Comparison of ENCODE assay signal across 19 cellular contexts in the genomic region with DNA sequence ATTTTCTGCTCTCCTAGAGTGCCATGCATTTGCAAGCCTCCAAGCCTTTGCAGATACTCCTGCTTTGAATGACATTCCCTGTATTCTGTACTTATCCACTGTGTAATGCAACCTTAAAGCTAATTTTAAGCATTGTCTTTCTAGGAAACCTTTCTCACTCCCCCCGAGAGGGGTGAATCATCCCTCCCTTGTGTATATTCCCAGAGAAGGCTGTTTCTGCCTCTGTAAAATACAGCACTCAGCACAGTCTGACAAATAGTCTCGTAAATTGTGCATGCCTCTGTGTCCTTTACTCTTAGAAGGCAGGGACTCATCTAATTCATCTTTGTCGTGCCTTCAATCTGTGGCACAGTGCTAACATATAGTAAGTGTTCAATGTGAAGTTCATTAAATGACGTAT.
DNase-seq lines count a peak whose midpoint lies in the region; ATAC-seq and TF ChIP-seq lines count a peak whose summit lies in the region.
"Had no signal": no experiment of that assay in that cellular context is flagged by ENCODE, and none has a peak within 500 bp of the region (broad histone marks: within the 10 kb centered on the region; RNA-seq: fewer than 3 reads in every experiment).

No MANE protein-coding gene starts in this region.

- no peak overlapping the region for H3K4me3 Mint-ChIP-seq in nephron progenitor cell
- H3K4me3 Mint-ChIP-seq: B cell; CD4-positive, CD25-positive, alpha-beta regulatory T cell; CD8-positive, alpha-beta T cell had no signal

- intact Hi-C loops in mucosa of descending colon (cut with DNase I, micrococcal nuclease) = no loop called here

- H3K4me3 ChIP-seq in mucosa of descending colon = no peak overlapping the region
- H3K4me3 ChIP-seq: BLaER1, GM23248 had no signal

- DNase-seq in LHCN-M2 (ENCODE audit: low read depth) (peak; percentile 37), inferior parietal cortex (ENCODE audit: extremely low spot score) (peak; percentile 14), nephron progenitor cell (no peak), superior temporal gyrus (ENCODE audit: extremely low spot score) (peak; percentile 38), NCI-H128 (lab: John Stamatoyannopoulos, UW; ENCODE audit: unreplicated experiment) (no peak), GDM1 (lab: John Stamatoyannopoulos, UW) (no peak), mucosa of descending colon (no peak)
- no peak for DNase-seq in stimulated activated CD4-positive, alpha-beta T cell treated with anti-CD3 and anti-CD28 coated beads, Interleukin-2, amount 100 ng/mL, for 24 hours
- DNase-seq: Caco-2; CD4-positive, CD25-positive, alpha-beta regulatory T cell; CD8-positive, alpha-beta T cell; DMS79; EL; GF-D8; GM23248; H7; HCEC 1CT had no signal

- peak overlapping the region; percentile 72 for H3K27ac Mint-ChIP-seq in nephron progenitor cell
- H3K27ac Mint-ChIP-seq: B cell; CD4-positive, CD25-positive, alpha-beta regulatory T cell; CD8-positive, alpha-beta T cell had no signal

- no peaks in the 10 kb centered on the region for H3K36me3 Mint-ChIP-seq in nephron progenitor cell (ENCODE audit: low read depth)
- H3K36me3 Mint-ChIP-seq: CD4-positive, CD25-positive, alpha-beta regulatory T cell; CD8-positive, alpha-beta T cell had no signal

- no peaks in the 10 kb centered on the region for H3K36me3 ChIP-seq in mucosa of descending colon (ENCODE audit: low read depth)
- H3K36me3 ChIP-seq: BLaER1 had no signal

- no peak for ATAC-seq in mucosa of descending colon
- ATAC-seq: CD8-positive, alpha-beta T cell had no signal

- peaks cover 7% of the 10 kb centered on the region for H3K4me1 Mint-ChIP-seq in nephron progenitor cell
- H3K4me1 Mint-ChIP-seq: B cell; CD4-positive, CD25-positive, alpha-beta regulatory T cell had no signal

- TF ChIP-seq CTCF in nephron progenitor cell (IDR thresholded peaks at IDR 0.05) (no peak), mucosa of descending colon (IDR thresholded peaks at IDR 0.05) (no peak)

- peaks cover 20% of the 10 kb centered on the region for H3K9me3 Mint-ChIP-seq in nephron progenitor cell

- no peaks in the 10 kb centered on the region for H3K4me1 ChIP-seq in mucosa of descending colon (ENCODE audit: low read depth)
- H3K4me1 ChIP-seq: BLaER1, Caco-2 had no signal

- peaks cover 13% of the 10 kb centered on the region for H3K9me3 ChIP-seq in mucosa of descending colon

- H3K27me3 Mint-ChIP-seq in nephron progenitor cell (ENCODE audit: low read depth, poor library complexity) = peaks cover 8% of the 10 kb centered on the region
- H3K27me3 Mint-ChIP-seq: B cell; CD4-positive, CD25-positive, alpha-beta regulatory T cell had no signal

Comparison
In these comparisons a context has a peak if more than half of its experiments do, and no peak if none do; other contexts are left out.
1. DNase-seq: peak in LHCN-M2 (single experiment), inferior parietal cortex (single experiment) and superior temporal gyrus (single experiment); none in nephron progenitor cell (single experiment), NCI-H128 (single experiment), stimulated activated CD4-positive, alpha-beta T cell treated with anti-CD3 and anti-CD28 coated beads, Interleukin-2, amount 100 ng/mL, for 24 hours (0 of 2), GDM1 (single experiment) and mucosa of descending colon (0 of 3).